ENCODE assay signal across 1 cellular context in the genomic region with DNA sequence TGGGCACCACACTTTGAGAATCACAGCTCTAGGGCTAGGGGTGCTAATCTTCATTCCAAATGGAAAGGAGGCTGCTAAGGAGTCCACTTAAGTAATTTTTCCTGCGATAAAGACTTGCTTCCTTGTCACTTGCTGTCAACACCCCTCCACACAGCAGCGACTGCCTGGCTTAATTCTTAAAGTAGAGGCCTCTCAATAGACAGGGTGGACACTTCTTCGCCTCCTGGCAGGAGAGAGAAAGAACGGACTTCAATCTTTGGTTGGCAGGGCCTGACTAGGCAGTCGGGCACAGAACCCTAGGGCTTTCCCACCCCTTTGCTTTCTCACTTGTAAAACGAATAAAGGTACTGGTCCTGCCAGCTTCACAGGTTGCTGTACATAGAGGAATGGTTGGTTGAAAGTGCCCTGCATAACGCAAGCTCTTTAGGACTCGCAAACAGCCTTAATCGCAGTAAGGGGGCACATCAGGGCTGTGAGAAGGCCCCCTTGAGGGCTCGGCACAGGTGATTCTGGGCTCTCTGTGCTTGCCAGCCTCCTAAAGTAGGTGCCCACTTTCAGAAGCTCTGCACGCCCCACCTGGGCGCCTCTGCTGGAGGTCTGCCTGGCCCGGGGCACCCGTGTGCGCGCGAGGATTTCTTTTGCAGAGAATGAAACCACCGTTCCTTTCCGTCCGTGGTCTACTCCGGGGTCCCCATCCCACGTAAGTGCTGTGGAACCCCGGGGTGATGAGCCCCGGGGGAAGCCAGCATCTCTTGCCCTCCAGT.
TF ChIP-seq lines count a peak whose summit lies in the region.

No MANE protein-coding gene starts in this region.

TF ChIP-seq in endothelial cell of umbilical vein, 7 proteins besides CTCF, POLR2A, EP300 and RAD21:
- TF ChIP-seq POLR2AphosphoS5 (IDR thresholded peaks at IDR 0.05; ENCODE audit: insufficient read depth, low read depth, low read length), result no peak
- no peak for TF ChIP-seq JUN (IDR thresholded peaks at IDR 0.05; ENCODE audit: borderline replicate concordance, insufficient read depth, insufficient read length, low read depth)
- no peak for TF ChIP-seq FOS (IDR thresholded peaks at IDR 0.05; ENCODE audit: borderline replicate concordance, insufficient read depth, low read length)
- TF ChIP-seq MAX (IDR thresholded peaks at IDR 0.05; ENCODE audit: insufficient read depth, insufficient read length), result no peak
- TF ChIP-seq EZH2 (IDR thresholded peaks at IDR 0.05; ENCODE audit: borderline replicate concordance, low read depth, low read length, severe bottlenecking), result no peak
- TF ChIP-seq MYC (IDR thresholded peaks at IDR 0.05; ENCODE audit: low read depth, low read length), result no peak
- no peak for TF ChIP-seq GATA2 (IDR thresholded peaks at IDR 0.05; ENCODE audit: insufficient read depth, insufficient read length, low read depth, low read length)
TF ChIP-seq in endothelial cell of umbilical vein: peak in this region for 0.
